In genomic region chr18:77037533-77037932, GRCh38 we compare ENCODE assay signal across 18 cellular contexts.
DNase-seq lines count a peak whose midpoint lies in the region; ATAC-seq and TF ChIP-seq lines count a peak whose summit lies in the region.
"Had no signal": no experiment of that assay in that cellular context is flagged by ENCODE, and none has a peak within 500 bp of the region (broad histone marks: within the 10 kb centered on the region; RNA-seq: fewer than 3 reads in every experiment).

No MANE protein-coding gene starts in this region.

- CTCF ChIA-PET in activated naive CD4-positive, alpha-beta T cell treated with anti-CD3 and anti-CD28 coated beads, Interleukin-2, amount 10 ng/mL, durations not matched to agents 7 days and 5 days (lab: Charles Lee): no interaction called here
- CTCF ChIA-PET in naive thymus-derived CD4-positive, alpha-beta T cell (lab: Charles Lee): no interaction called here

- H3K4me1 ChIP-seq in naive thymus-derived CD4-positive, alpha-beta T cell (ENCODE audit: control insufficient read depth in 2 of 2, insufficient read depth in 2 of 2, low read length in 2 of 2): peaks cover 11 to 24% of the 10 kb centered on the region in 2 donors
- no peaks in the 10 kb centered on the region for H3K4me1 ChIP-seq in colonic mucosa

- POLR2A ChIA-PET in naive thymus-derived CD4-positive, alpha-beta T cell (lab: Charles Lee): no interaction called here

- TF ChIP-seq CTCF in colonic mucosa (IDR thresholded peaks at IDR 0.05): no peak

- peaks cover 30% of the 10 kb centered on the region for H3K4me1 Mint-ChIP-seq in activated naive CD4-positive, alpha-beta T cell treated with anti-CD3 and anti-CD28 coated beads, Interleukin-2, amount 10 ng/mL, durations not matched to agents 7 days and 5 days
- H3K4me1 Mint-ChIP-seq in naive thymus-derived CD4-positive, alpha-beta T cell: peaks cover 37 to 67% (median 55%) of the 10 kb centered on the region in 7 donors

- H3K4me3 ChIP-seq in naive thymus-derived CD4-positive, alpha-beta T cell (ENCODE audit: low read length): no peak overlapping the region
- H3K4me3 ChIP-seq in colonic mucosa: no peak overlapping the region

- ATAC-seq in activated naive CD4-positive, alpha-beta T cell treated with anti-CD3 and anti-CD28 coated beads, Interleukin-2, amount 50 U/mL, for 72 hours: no peak
- no peak for ATAC-seq in naive thymus-derived CD4-positive, alpha-beta T cell
- ATAC-seq in HG02981 (IDR thresholded peaks at IDR 0.05; ENCODE audit: unreplicated experiment) (no peak), HG03039 (IDR thresholded peaks at IDR 0.05; ENCODE audit: unreplicated experiment) (no peak)
- ATAC-seq: HCT116 had no signal

- no peak overlapping the region for H3K9ac ChIP-seq in colonic mucosa (ENCODE audit: low read depth in 2 of 2, low read length in 2 of 2)
- H3K9ac ChIP-seq: KMS-11 had no signal

- H3K27ac ChIP-seq in cingulate gyrus (ENCODE audit: low read depth, low read length) (peak overlapping the region; percentile 94), substantia nigra (ENCODE audit: low read depth, low read length, poor library complexity, severe bottlenecking) (peak overlapping the region; percentile 94), colonic mucosa (no peak overlapping the region)
- H3K27ac ChIP-seq in naive thymus-derived CD4-positive, alpha-beta T cell (ENCODE audit: low read depth, low read length): no peak overlapping the region
- H3K27ac ChIP-seq: C4-2B, KMS-11 had no signal

- peaks cover 0 to 13% (median 5%) of the 10 kb centered on the region in 3 experiments for H3K36me3 ChIP-seq in naive thymus-derived CD4-positive, alpha-beta T cell (ENCODE audit: control insufficient read depth in 2 of 3, insufficient read depth in 3 of 3, low read length in 3 of 3)
- no peaks in the 10 kb centered on the region for H3K36me3 ChIP-seq in colonic mucosa

- no peak overlapping the region for H3K4me3 Mint-ChIP-seq in activated naive CD4-positive, alpha-beta T cell treated with anti-CD3 and anti-CD28 coated beads, Interleukin-2, amount 10 ng/mL, durations not matched to agents 7 days and 5 days
- peak overlapping the region in 1 of 10 donors; percentile 29 for H3K4me3 Mint-ChIP-seq in naive thymus-derived CD4-positive, alpha-beta T cell

- no peaks in the 10 kb centered on the region for H3K27me3 ChIP-seq in naive thymus-derived CD4-positive, alpha-beta T cell (ENCODE audit: control insufficient read depth in 2 of 2, insufficient read depth in 2 of 2, low read length in 2 of 2)
- H3K27me3 ChIP-seq in colonic mucosa: no peaks in the 10 kb centered on the region

- intact Hi-C loops in naive thymus-derived CD4-positive, alpha-beta T cell (cut with micrococcal nuclease): no loop called here
- intact Hi-C loops in colonic mucosa (cut with DNase I): no loop called here

- H3K9me3 ChIP-seq in naive thymus-derived CD4-positive, alpha-beta T cell (ENCODE audit: control insufficient read depth in 2 of 3, low read length in 3 of 3): no peaks in the 10 kb centered on the region
- no peaks in the 10 kb centered on the region for H3K9me3 ChIP-seq in colonic mucosa

- DNase-seq in activated naive CD4-positive, alpha-beta T cell treated with anti-CD3 and anti-CD28 coated beads, Interleukin-2, amount 10 ng/mL, durations not matched to agents 7 days and 5 days: no peak
- no peak for DNase-seq in activated naive CD4-positive, alpha-beta T cell treated with anti-CD3 and anti-CD28 coated beads, Interleukin-2, amount 50 U/mL, for 72 hours (ENCODE audit: low spot score in 2 of 2)
- DNase-seq in naive thymus-derived CD4-positive, alpha-beta T cell: no peak
- DNase-seq in substantia nigra (lab: John Stamatoyannopoulos, UW) (peak in 13 of 49 donors; percentile 35 to 75 (median 52)), colonic mucosa (no peak)
- DNase-seq: Calu3, DND-41, GDM1, NCI-H1092 treated with DMSO at 0.1 percent for 48 hours, NCI-H1694, NCI-H345, NCI-H526 treated with DMSO at 0.1 percent for 48 hours had no signal

- H3K27ac Mint-ChIP-seq in activated naive CD4-positive, alpha-beta T cell treated with anti-CD3 and anti-CD28 coated beads, Interleukin-2, amount 10 ng/mL, durations not matched to agents 7 days and 5 days: peak overlapping the region; percentile 58
- H3K27ac Mint-ChIP-seq in activated naive CD4-positive, alpha-beta T cell treated with anti-CD3 and anti-CD28 coated beads, Interleukin-2, amount 50 U/mL, for 72 hours: no peak overlapping the region
- H3K27ac Mint-ChIP-seq in naive thymus-derived CD4-positive, alpha-beta T cell: peak overlapping the region in 7 of 9 donors; percentile 5 to 58 (median 14)

- peaks cover 61% of the 10 kb centered on the region for H3K36me3 Mint-ChIP-seq in activated naive CD4-positive, alpha-beta T cell treated with anti-CD3 and anti-CD28 coated beads, Interleukin-2, amount 10 ng/mL, durations not matched to agents 7 days and 5 days
- peaks cover 4 to 8% of the 10 kb centered on the region in 2 donors for H3K36me3 Mint-ChIP-seq in activated naive CD4-positive, alpha-beta T cell treated with anti-CD3 and anti-CD28 coated beads, Interleukin-2, amount 50 U/mL, for 72 hours
- peaks cover 8 to 41% (median 25%) of the 10 kb centered on the region in 5 donors for H3K36me3 Mint-ChIP-seq in naive thymus-derived CD4-positive, alpha-beta T cell

- H3K27me3 Mint-ChIP-seq in activated naive CD4-positive, alpha-beta T cell treated with anti-CD3 and anti-CD28 coated beads, Interleukin-2, amount 10 ng/mL, durations not matched to agents 7 days and 5 days: no peaks in the 10 kb centered on the region
- H3K27me3 Mint-ChIP-seq in naive thymus-derived CD4-positive, alpha-beta T cell: no peaks in the 10 kb centered on the region

- H3K9me3 Mint-ChIP-seq in activated naive CD4-positive, alpha-beta T cell treated with anti-CD3 and anti-CD28 coated beads, Interleukin-2, amount 10 ng/mL, durations not matched to agents 7 days and 5 days: no peaks in the 10 kb centered on the region
- H3K9me3 Mint-ChIP-seq in activated naive CD4-positive, alpha-beta T cell treated with anti-CD3 and anti-CD28 coated beads, Interleukin-2, amount 50 U/mL, for 72 hours: peaks cover 0 to 6% of the 10 kb centered on the region in 2 donors
- H3K9me3 Mint-ChIP-seq in naive thymus-derived CD4-positive, alpha-beta T cell: peaks cover 0 to 2% (median 0%) of the 10 kb centered on the region in 11 donors

Comparison
In these comparisons a context has a peak if more than half of its experiments do, and no peak if none do; other contexts are left out.
1. H3K27ac Mint-ChIP-seq: peak in activated naive CD4-positive, alpha-beta T cell treated with anti-CD3 and anti-CD28 coated beads, Interleukin-2, amount 10 ng/mL, durations not matched to agents 7 days and 5 days (single experiment) and naive thymus-derived CD4-positive, alpha-beta T cell (7 of 9); none in activated naive CD4-positive, alpha-beta T cell treated with anti-CD3 and anti-CD28 coated beads, Interleukin-2, amount 50 U/mL, for 72 hours (0 of 2).
2. H3K27ac ChIP-seq: peak in cingulate gyrus (single experiment) and substantia nigra (single experiment); none in naive thymus-derived CD4-positive, alpha-beta T cell (single experiment) and colonic mucosa (single experiment).